Comparison of ENCODE assay signal across 17 cellular contexts in genomic region chr1:168963596-168963995, GRCh38.
DNase-seq lines count a peak whose midpoint lies in the region; ATAC-seq and TF ChIP-seq lines count a peak whose summit lies in the region.
"Had no signal": no experiment of that assay in that cellular context is flagged by ENCODE, and none has a peak within 500 bp of the region (broad histone marks: within the 10 kb centered on the region; RNA-seq: fewer than 3 reads in every experiment).

No MANE protein-coding gene starts in this region.

- peak in 23 of 42 donors; percentile 16 to 83 (median 50) for DNase-seq in head of caudate nucleus
- DNase-seq in occipital lobe (lab: John Stamatoyannopoulos, UW): peak; percentile 22
- DNase-seq in GM19238 (ENCODE audit: insufficient read length, low spot score): no peak
- DNase-seq in activated CD4-positive, alpha-beta T cell treated with anti-CD3 and anti-CD28 coated beads for 4 hours: no peak
- DNase-seq in activated CD8-positive, alpha-beta memory T cell treated with anti-CD3 and anti-CD28 coated beads, Interleukin-2, amount 10 ng/mL, durations not matched to agents 7 days and 5 days: no peak
- DNase-seq: AML-193; CD8-positive, alpha-beta T cell; COR-L47; DND-41; GDM1 had no signal

- no peaks in the 10 kb centered on the region; the same call in 1 of the 2 replicates for H3K4me1 ChIP-seq in HEK293 (ENCODE audit: control insufficient read depth, insufficient read depth, low read length)
- H3K4me1 ChIP-seq: A549 had no signal

- H3K27ac ChIP-seq in HEK293 (ENCODE audit: extremely low read depth, low read depth, low read length) (no peak overlapping the region), temporal lobe (ENCODE audit: low read depth, low read length) (peak overlapping the region; percentile 33)
- H3K27ac ChIP-seq: A549, C4-2B had no signal

- intact Hi-C loops in head of caudate nucleus (cut with DNase I): loop anchor here (10.0 kb wide), 1 partner anchor 151 kb away; no protein-coding TSS in a partner anchor

- POLR2A ChIA-PET in HEK293 (lab: Yijun Ruan, JAX): no interaction called here

- TF ChIP-seq CTCF in HEK293 (tag by site-specific recombination; IDR thresholded peaks at IDR 0.05): no peak

- ATAC-seq in GM18520 (IDR thresholded peaks at IDR 0.05; ENCODE audit: unreplicated experiment): no peak
- no peak for ATAC-seq in activated CD8-positive, alpha-beta memory T cell treated with anti-CD3 and anti-CD28 coated beads, Interleukin-2, amount 10 ng/mL, durations not matched to agents 7 days and 5 days
- ATAC-seq: A549; CD8-positive, alpha-beta T cell; HCT116; K562 had no signal

- CTCF ChIA-PET in HEK293 (lab: Yijun Ruan, JAX): no interaction called here
- CTCF ChIA-PET in activated CD8-positive, alpha-beta memory T cell treated with anti-CD3 and anti-CD28 coated beads, Interleukin-2, amount 10 ng/mL, durations not matched to agents 7 days and 5 days (lab: Charles Lee): no interaction called here

- H3K27me3 Mint-ChIP-seq in activated CD8-positive, alpha-beta memory T cell treated with anti-CD3 and anti-CD28 coated beads, Interleukin-2, amount 10 ng/mL, durations not matched to agents 7 days and 5 days: no peaks in the 10 kb centered on the region

- H3K4me1 Mint-ChIP-seq in activated CD8-positive, alpha-beta memory T cell treated with anti-CD3 and anti-CD28 coated beads, Interleukin-2, amount 10 ng/mL, durations not matched to agents 7 days and 5 days: no peaks in the 10 kb centered on the region

- H3K9me3 Mint-ChIP-seq in activated CD8-positive, alpha-beta memory T cell treated with anti-CD3 and anti-CD28 coated beads, Interleukin-2, amount 10 ng/mL, durations not matched to agents 7 days and 5 days (ENCODE audit: low read depth): no peaks in the 10 kb centered on the region
- H3K9me3 Mint-ChIP-seq: CD8-positive, alpha-beta T cell had no signal

- no peak overlapping the region for H3K27ac Mint-ChIP-seq in activated CD8-positive, alpha-beta memory T cell treated with anti-CD3 and anti-CD28 coated beads, Interleukin-2, amount 10 ng/mL, durations not matched to agents 7 days and 5 days
- H3K27ac Mint-ChIP-seq: CD8-positive, alpha-beta T cell had no signal

- H3K36me3 ChIP-seq in HEK293 (ENCODE audit: control insufficient read depth in 2 of 2, insufficient read depth in 1 of 2, low read length in 2 of 2): no peaks in the 10 kb centered on the region

- no peaks in the 10 kb centered on the region for H3K9me3 ChIP-seq in HEK293 (ENCODE audit: control insufficient read depth, insufficient read depth, low read depth, low read length)
- H3K9me3 ChIP-seq: A549 had no signal

- no peak overlapping the region for H3K4me3 ChIP-seq in HEK293 (ENCODE audit: low read depth, low read length)
- H3K4me3 ChIP-seq: A549, K562 had no signal

- H3K4me3 Mint-ChIP-seq in activated CD8-positive, alpha-beta memory T cell treated with anti-CD3 and anti-CD28 coated beads, Interleukin-2, amount 10 ng/mL, durations not matched to agents 7 days and 5 days: no peak overlapping the region
- H3K4me3 Mint-ChIP-seq: CD8-positive, alpha-beta T cell had no signal

- no peaks in the 10 kb centered on the region for H3K36me3 Mint-ChIP-seq in activated CD8-positive, alpha-beta memory T cell treated with anti-CD3 and anti-CD28 coated beads, Interleukin-2, amount 10 ng/mL, durations not matched to agents 7 days and 5 days
- H3K36me3 Mint-ChIP-seq: CD8-positive, alpha-beta T cell had no signal

TF ChIP-seq in HEK293, 187 proteins besides CTCF, POLR2A, EP300 and RAD21:
- TF ChIP-seq EGR2 (tag by site-specific recombination; IDR thresholded peaks at IDR 0.05; ENCODE audit: low read depth): peak; percentile 30
- no peak for TF ChIP-seq FEZF1 (tag by site-specific recombination; IDR thresholded peaks at IDR 0.05)

Comparison
In these comparisons a context has a peak if more than half of its experiments do, and no peak if none do; other contexts are left out.
1. DNase-seq: peak in head of caudate nucleus (23 of 42) and occipital lobe (single experiment); none in GM19238 (single experiment), activated CD4-positive, alpha-beta T cell treated with anti-CD3 and anti-CD28 coated beads for 4 hours (0 of 2) and activated CD8-positive, alpha-beta memory T cell treated with anti-CD3 and anti-CD28 coated beads, Interleukin-2, amount 10 ng/mL, durations not matched to agents 7 days and 5 days (single experiment).